ENCODE assay signal across 10 cellular contexts in genomic region chr14:74613211-74613914, GRCh38. TPM values are rescaled to one million over a fixed set of nuclear protein-coding genes. Genes with fewer than 3 reads are reported as not detected.
DNase-seq lines count a peak whose midpoint lies in the region; ATAC-seq and TF ChIP-seq lines count a peak whose summit lies in the region.
"Had no signal": no experiment of that assay in that cellular context is flagged by ENCODE, and none has a peak within 500 bp of the region (broad histone marks: within the 10 kb centered on the region; RNA-seq: fewer than 3 reads in every experiment).

No MANE protein-coding gene starts in this region.

- H3K4me1 ChIP-seq in osteoblast (ENCODE audit: insufficient read depth, low read length) = peaks cover 71% of the 10 kb centered on the region
- H3K4me1 ChIP-seq in foreskin keratinocyte = peaks cover 17% of the 10 kb centered on the region

- H3K79me2 ChIP-seq in osteoblast (ENCODE audit: insufficient read depth, low read length) = peaks cover 52% of the 10 kb centered on the region

- H3K9me3 Mint-ChIP-seq in dendritic cell treated with granulocyte-macrophage colony-stimulating factor and Interleukin-4, amounts not matched to agents 40 ng/mL and 50 ng/mL, for 4 days = no peaks in the 10 kb centered on the region

- no peak overlapping the region for H2AFZ ChIP-seq in osteoblast (ENCODE audit: low read length)

- intact Hi-C loops in dendritic cell treated with granulocyte-macrophage colony-stimulating factor and Interleukin-4, amounts not matched to agents 40 ng/mL and 50 ng/mL, for 4 days (cut with micrococcal nuclease) = loop anchor here (5.0 kb wide), 1 partner anchor 121 kb away; the partner anchor contains the start of genes ISCA2 and NPC2

- no peak for TF ChIP-seq CTCF in osteoblast (IDR thresholded peaks at IDR 0.05; ENCODE audit: extremely low read depth, low read depth, low read length)
- no peak for TF ChIP-seq CTCF in foreskin keratinocyte (conservative IDR thresholded peaks at IDR 0.05)

- H3K27me3 ChIP-seq in osteoblast (ENCODE audit: insufficient read depth, low read length) (no peaks in the 10 kb centered on the region), foreskin keratinocyte (no peaks in the 10 kb centered on the region)
- H3K27me3 ChIP-seq: ovary had no signal

- no peaks in the 10 kb centered on the region for H3K36me3 ChIP-seq in osteoblast (ENCODE audit: insufficient read depth, low read length)
- H3K36me3 ChIP-seq: ovary had no signal

- H3K27ac ChIP-seq in osteoblast (ENCODE audit: low read depth, low read length) (no peak overlapping the region), foreskin keratinocyte (no peak overlapping the region), substantia nigra (ENCODE audit: low read depth, low read length, poor library complexity, severe bottlenecking) (no peak overlapping the region)
- H3K27ac ChIP-seq: 22Rv1, ovary had no signal

- H3K27me3 Mint-ChIP-seq in dendritic cell treated with granulocyte-macrophage colony-stimulating factor and Interleukin-4, amounts not matched to agents 40 ng/mL and 50 ng/mL, for 4 days = peaks cover 46% of the 10 kb centered on the region

- H3K9me3 ChIP-seq in osteoblast (ENCODE audit: low read depth, low read length) = no peaks in the 10 kb centered on the region
- H3K9me3 ChIP-seq: ovary had no signal

- no peak overlapping the region for H3K4me3 Mint-ChIP-seq in dendritic cell treated with granulocyte-macrophage colony-stimulating factor and Interleukin-4, amounts not matched to agents 40 ng/mL and 50 ng/mL, for 4 days

- H3K4me3 ChIP-seq in osteoblast (ENCODE audit: insufficient read depth, low read length) = peak overlapping the region; percentile 24

- ATAC-seq in foreskin keratinocyte (no peak), HG02840 (IDR thresholded peaks at IDR 0.05; ENCODE audit: low FRiP score, unreplicated experiment) (no peak)

- peaks cover 74% of the 10 kb centered on the region for H3K4me1 Mint-ChIP-seq in dendritic cell treated with granulocyte-macrophage colony-stimulating factor and Interleukin-4, amounts not matched to agents 40 ng/mL and 50 ng/mL, for 4 days (ENCODE audit: low read depth)

- H3K27ac Mint-ChIP-seq in dendritic cell treated with granulocyte-macrophage colony-stimulating factor and Interleukin-4, amounts not matched to agents 40 ng/mL and 50 ng/mL, for 4 days = peak overlapping the region; percentile 43

- DNase-seq in NCI-H2227 (lab: John Stamatoyannopoulos, UW; ENCODE audit: unreplicated experiment) (peak; percentile 30), NCI-H2227 treated with DMSO at 0.1 percent for 48 hours (lab: John Stamatoyannopoulos, UW) (no peak), NCI-H69 (lab: John Stamatoyannopoulos, UW) (peak; percentile 21), osteoblast (ENCODE audit: insufficient read length, low spot score, missing footprints) (no peak), foreskin keratinocyte (no peak), substantia nigra (lab: John Stamatoyannopoulos, UW) (no peak)

- H3K36me3 Mint-ChIP-seq in dendritic cell treated with granulocyte-macrophage colony-stimulating factor and Interleukin-4, amounts not matched to agents 40 ng/mL and 50 ng/mL, for 4 days (ENCODE audit: low read depth) = no peaks in the 10 kb centered on the region

- peaks cover 18% of the 10 kb centered on the region for H4K20me1 ChIP-seq in osteoblast (ENCODE audit: insufficient read depth, low read length)

- peak overlapping the region; percentile 50 for H3K4me2 ChIP-seq in osteoblast (ENCODE audit: insufficient read depth, low read length)

RNA-seq across cellular contexts. Expression of gene LTBP2, which starts 1.3 kb away (rescaled TPM):
- total RNA-seq in osteoblast (493 and 546 TPM in 2 replicates), foreskin keratinocyte (78.2 and 131 TPM in 2 replicates)
- 26.5 and 35.0 TPM in 2 replicates for polyA plus RNA-seq in foreskin keratinocyte

Comparison
In these comparisons a context has a peak if more than half of its experiments do, and no peak if none do; other contexts are left out.
1. DNase-seq: peak in NCI-H2227 (single experiment) and NCI-H69 (single experiment); none in NCI-H2227 treated with DMSO at 0.1 percent for 48 hours (single experiment), osteoblast (single experiment), foreskin keratinocyte (0 of 2) and substantia nigra (0 of 49).